In the genomic region with DNA sequence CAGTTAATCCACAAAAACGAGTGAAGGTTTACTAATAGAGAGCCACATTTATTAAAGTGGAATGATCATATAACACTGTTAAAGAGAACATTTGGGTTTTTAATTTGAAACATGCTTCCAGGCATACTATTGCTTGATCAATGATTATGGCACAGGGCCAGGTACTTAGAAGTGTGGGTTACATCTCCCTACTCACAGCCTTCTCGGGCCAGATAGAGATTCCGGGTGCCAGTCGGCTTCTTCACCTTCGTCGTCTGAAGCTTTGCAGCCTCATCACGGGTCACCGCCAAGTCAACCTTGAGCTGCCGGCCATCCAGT, we compare ENCODE assay signal across 25 cellular contexts. TPM values are rescaled to one million over a fixed set of nuclear protein-coding genes. Genes with fewer than 3 reads are reported as not detected.
DNase-seq lines count a peak whose midpoint lies in the region; ATAC-seq, FAIRE-seq and TF ChIP-seq lines count a peak whose summit lies in the region.
"Had no signal": no experiment of that assay in that cellular context is flagged by ENCODE, and none has a peak within 500 bp of the region (broad histone marks: within the 10 kb centered on the region; RNA-seq: fewer than 3 reads in every experiment).

No MANE protein-coding gene starts in this region.

- CTCF ChIA-PET in K562 (lab: Yijun Ruan, JAX; ENCODE audit: low intra/inter-chr PET ratio), result no interaction called here

- TF ChIP-seq CTCF in left ventricle myocardium inferior (IDR thresholded peaks at IDR 0.05; ENCODE audit: borderline replicate concordance) (no peak), K562 (IDR thresholded peaks at IDR 0.05 in 2 of 3, conservative IDR thresholded peaks at IDR 0.05 in 1 of 3; ENCODE audit: insufficient read depth in 2 of 3, low read depth in 1 of 3, low read length in 3 of 3) (no peak), nephron progenitor cell (IDR thresholded peaks at IDR 0.05) (no peak), tibial artery (IDR thresholded peaks at IDR 0.05) (no peak)

- no peaks in the 10 kb centered on the region for H3K9me1 ChIP-seq in K562 (ENCODE audit: control insufficient read depth, insufficient read depth, low read length)

- H3K9me3 Mint-ChIP-seq in nephron progenitor cell, result no peaks in the 10 kb centered on the region
- H3K9me3 Mint-ChIP-seq: CD4-positive, CD25-positive, alpha-beta regulatory T cell; GM23338; IgD-negative memory B cell had no signal

- TF ChIP-seq POLR2A in K562 (conservative IDR thresholded peaks at IDR 0.05), result no peak

- H3K27ac Mint-ChIP-seq in nephron progenitor cell, result peak overlapping the region; percentile 59
- H3K27ac Mint-ChIP-seq: GM23338, IgD-negative memory B cell had no signal

- POLR2A ChIA-PET in K562 (lab: Yijun Ruan, JAX), result interaction anchor here (0.6 to 1.3 kb wide), 3 partner anchors 10 to 1064 kb away, joined by 3 read pairs; a partner anchor contains a TSS

- H3K4me1 Mint-ChIP-seq in nephron progenitor cell, result peaks cover 19% of the 10 kb centered on the region
- H3K4me1 Mint-ChIP-seq: GM23338, IgD-negative memory B cell had no signal

- FAIRE-seq in K562 (lab: Jason Lieb, UNC), result no peak
- FAIRE-seq: GM12878, RCC 7860 had no signal

- TF ChIP-seq EP300 in K562 (IDR thresholded peaks at IDR 0.05; ENCODE audit: low read length), result no peak

- H3K9ac ChIP-seq in K562 (ENCODE audit: insufficient read depth in 1 of 2, low read depth in 2 of 2, low read length in 2 of 2), result no peak overlapping the region; a peak in 1 of 4 replicates

- intact Hi-C loops in left ventricle myocardium inferior (cut with micrococcal nuclease), result no loop called here
- intact Hi-C loops in left cardiac atrium (cut with DNase I), result no loop called here
- intact Hi-C loops in K562 (cut with micrococcal nuclease), result loop anchor here (5.0 kb wide), 2 partner anchors 87 to 107 kb away; no protein-coding TSS in a partner anchor
- intact Hi-C loops in tibial artery (cut with DNase I; ENCODE audit: low total_unique reads), result no loop called here

- no peaks in the 10 kb centered on the region for H4K20me1 ChIP-seq in K562 (replicated peaks; ENCODE audit: control insufficient read depth, insufficient read depth, low read length)

- no peak overlapping the region for H3K4me3 ChIP-seq in left ventricle myocardium inferior
- no peak overlapping the region for H3K4me3 ChIP-seq in K562
- H3K4me3 ChIP-seq in tibial artery, result no peak overlapping the region
- H3K4me3 ChIP-seq: GM12878, GM23338, HAP-1 had no signal

- WGBS in K562 (ENCODE audit: insufficient coverage, low coverage, missing lambda C conversion rate), result 87% methylated on average over 9 of the region's 9 CpGs

- no peak overlapping the region for H2AFZ ChIP-seq in K562 (ENCODE audit: low read depth, low read length)
- H2AFZ ChIP-seq: GM23338 had no signal

- in situ Hi-C loops in K562 (cut with MboI), result no loop called here

- peaks cover 71% of the 10 kb centered on the region for H3K36me3 Mint-ChIP-seq in nephron progenitor cell (ENCODE audit: low read depth)

- DNase-seq in left ventricle myocardium inferior (no peak), left cardiac atrium (no peak), K562 (ENCODE audit: extremely low read depth in 1 of 4, low spot score in 3 of 4) (no peak), nephron progenitor cell (no peak), tibial artery (no peak), NCI-H128 (lab: John Stamatoyannopoulos, UW; ENCODE audit: unreplicated experiment) (no peak)
- no peak for DNase-seq in stimulated activated CD4-positive, alpha-beta T cell treated with anti-CD3 and anti-CD28 coated beads, Interleukin-15, amount 100 ng/mL, for 24 hours
- DNase-seq: CD4-positive, CD25-positive, alpha-beta regulatory T cell; DND-41; Karpas-422; MV-4-11; NCI-H1105 treated with DMSO at 0.1 percent for 48 hours; NCI-H1694; NCI-H2081; NCI-H2171; NCI-H446; NCI-H526; OCI-M1; SHP77 had no signal

- H3K27ac ChIP-seq in left ventricle myocardium inferior (replicated peaks) (peak overlapping the region; percentile 79), K562 (ENCODE audit: extremely low read depth, low read depth, low read length) (no peak overlapping the region), tibial artery (peak overlapping the region; percentile 1 to 47)

- peaks cover 93% of the 10 kb centered on the region for H3K36me3 ChIP-seq in left ventricle myocardium inferior
- H3K36me3 ChIP-seq in K562 (ENCODE audit: control insufficient read depth, insufficient read depth, low read length), result peaks cover 97% of the 10 kb centered on the region
- H3K36me3 ChIP-seq in tibial artery, result peaks cover 62 to 98% (median 94%) of the 10 kb centered on the region in 3 donors

- ATAC-seq in left cardiac atrium (no peak), K562 (no peak)
- ATAC-seq: GM12878, GM23338 had no signal

- H3K4me1 ChIP-seq in left ventricle myocardium inferior (peaks cover 32% of the 10 kb centered on the region), K562 (replicated peaks in 1 of 2; ENCODE audit: control insufficient read depth in 2 of 2, insufficient read depth in 2 of 2, low read length in 2 of 2) (no peaks in the 10 kb centered on the region), tibial artery (peaks cover 0 to 3% (median 0%) of the 10 kb centered on the region in 4 donors)
- H3K4me1 ChIP-seq: HAP-1 had no signal

- H3K4me2 ChIP-seq in K562 (ENCODE audit: insufficient read depth, low read length), result no peak overlapping the region
- H3K4me2 ChIP-seq: GM23338 had no signal

- H3K9me3 ChIP-seq in left ventricle myocardium inferior (replicated peaks) (no peaks in the 10 kb centered on the region), K562 (replicated peaks; ENCODE audit: control insufficient read depth, insufficient read depth, low read depth, low read length) (no peaks in the 10 kb centered on the region), tibial artery (no peaks in the 10 kb centered on the region)
- H3K9me3 ChIP-seq: HAP-1 had no signal

- H3K79me2 ChIP-seq in K562 (ENCODE audit: control insufficient read depth, insufficient read depth, low read length), result no peaks in the 10 kb centered on the region

- H3K27me3 ChIP-seq in left ventricle myocardium inferior (ENCODE audit: low read depth), result no peaks in the 10 kb centered on the region
- H3K27me3 ChIP-seq in K562 (ENCODE audit: control insufficient read depth in 2 of 2, insufficient read depth in 2 of 2, low read length in 2 of 2), result no peaks in the 10 kb centered on the region
- no peaks in the 10 kb centered on the region for H3K27me3 ChIP-seq in tibial artery

- no TSS peak for BruUV-seq in K562 (replicated peaks; lab: Mats Ljungman, UMichigan)

- no peaks in the 10 kb centered on the region for H3K27me3 Mint-ChIP-seq in nephron progenitor cell (ENCODE audit: low read depth, poor library complexity)
- H3K27me3 Mint-ChIP-seq: CD4-positive, CD25-positive, alpha-beta regulatory T cell; IgD-negative memory B cell had no signal

- no peak overlapping the region for H3K4me3 Mint-ChIP-seq in nephron progenitor cell
- H3K4me3 Mint-ChIP-seq: CD4-positive, CD25-positive, alpha-beta regulatory T cell; GM23338; IgD-negative memory B cell had no signal

- no peak for TF ChIP-seq RAD21 in K562 (CRISPR knock-in tag; conservative IDR thresholded peaks at IDR 0.05 in 1 of 2, IDR thresholded peaks at IDR 0.05 in 1 of 2)

RNA-seq across cellular contexts. Expression of a gene that starts 19.4 kb away (rescaled TPM):
- total RNA-seq in left ventricle myocardium inferior, result 35.7 TPM
- total RNA-seq in left cardiac atrium, result 10 to 100 TPM; 25.4 to 33.9 TPM
- 118 and 308 TPM in 2 replicates for total RNA-seq in K562 (2011; cell fraction: chromatin; rRNA removed; ENCODE audit: low replicate concordance)
- total RNA-seq in K562 (2011; cell fraction: nucleolus; rRNA removed), result 64.4 and 65.7 TPM in 2 replicates
- 89.0 and 98.2 TPM in 2 replicates for total RNA-seq in K562 (2011; cell fraction: nucleoplasm; rRNA removed)
- 123 and 127 TPM in 2 replicates for total RNA-seq in K562 (2014; rRNA removed)
- total RNA-seq in K562 (2014; rRNA removed; fragmentation: Illumina TruSeq; extraction: Trizol), result 138 and 165 TPM in 2 replicates
- 128 and 141 TPM in 2 replicates for total RNA-seq in K562 (2015; rRNA removed; fragmentation: Illumina TruSeq; extraction: Trizol)
- 146 and 157 TPM in 2 replicates for total RNA-seq in K562 (2021)
- 74.9 and 112 TPM in 2 replicates for polyA plus RNA-seq in K562 (2011; rRNA removed)
- polyA plus RNA-seq in K562 (2011; cell fraction: cytosol; rRNA removed), result 24.3 and 28.4 TPM in 2 replicates
- polyA plus RNA-seq in K562 (2011; cell fraction: nucleus; rRNA removed), result 226 and 227 TPM in 2 replicates
- polyA plus RNA-seq in K562 (2012), result 70.1 and 117 TPM in 2 replicates
- polyA plus RNA-seq in K562 (2014; fragmentation: Illumina TruSeq; extraction: Trizol), result 133 and 148 TPM in 2 replicates
- polyA plus RNA-seq in K562 (2014; fragmentation: Nextera tagmentation; extraction: Ambion mirVana), result 100 to 1,000 TPM in 1 of 2 experiments, 10 to 100 TPM in 1; 65.8 to 122 TPM
- 139 and 213 TPM in 2 replicates for polyA plus RNA-seq in K562 (2014; rRNA removed)
- 67.2 and 67.5 TPM in 2 replicates for polyA minus RNA-seq in K562 (2011; rRNA and poly(A)+ RNA removed)
- 37.2 and 38.0 TPM in 2 replicates for polyA minus RNA-seq in K562 (2011; cell fraction: cytosol; rRNA and poly(A)+ RNA removed)
- polyA minus RNA-seq in K562 (2011; cell fraction: nucleus; rRNA and poly(A)+ RNA removed), result 31.8 and 54.4 TPM in 2 replicates

RNA-seq across cellular contexts. Expression of a gene that starts 37.2 kb away (rescaled TPM):
- total RNA-seq in left ventricle myocardium inferior (1.6 TPM), left cardiac atrium (1 to 10 TPM; 1.8 to 7.1 TPM), K562 (2014; rRNA removed) (0.04 TPM in 1 of 2 replicates, not detected in the other), K562 (2014; rRNA removed; fragmentation: Illumina TruSeq; extraction: Trizol) (not detected in 2 replicates), K562 (2015; rRNA removed; fragmentation: Illumina TruSeq; extraction: Trizol) (not detected in 2 replicates), K562 (2021) (not detected in 2 replicates)
- total RNA-seq in K562 (2011; cell fraction: chromatin; rRNA removed; ENCODE audit: low replicate concordance), result 0.16 TPM in 1 of 2 replicates, not detected in the other
- not detected in 2 replicates for total RNA-seq in K562 (2011; cell fraction: nucleolus; rRNA removed)
- total RNA-seq in K562 (2011; cell fraction: nucleoplasm; rRNA removed), result not detected in 2 replicates
- polyA plus RNA-seq in K562 (2011; rRNA removed) (0.09 TPM in 1 of 2 replicates, not detected in the other), K562 (2014; fragmentation: Illumina TruSeq; extraction: Trizol) (not detected in 2 replicates), K562 (2014; fragmentation: Nextera tagmentation; extraction: Ambion mirVana) (not detected), K562 (2014; rRNA removed) (not detected in 2 replicates)
- 0.09 and 0.19 TPM in 2 replicates for polyA plus RNA-seq in K562 (2011; cell fraction: cytosol; rRNA removed)
- polyA plus RNA-seq in K562 (2011; cell fraction: nucleus; rRNA removed), result 0.24 and 0.48 TPM in 2 replicates
- polyA plus RNA-seq in K562 (2012), result not detected in 2 replicates
- polyA minus RNA-seq in K562 (2011; rRNA and poly(A)+ RNA removed), result not detected in 2 replicates
- polyA minus RNA-seq in K562 (2011; cell fraction: cytosol; rRNA and poly(A)+ RNA removed), result not detected in 2 replicates
- polyA minus RNA-seq in K562 (2011; cell fraction: nucleus; rRNA and poly(A)+ RNA removed), result not detected in 2 replicates
- total RNA-seq: GM12878, M059J had no signal
- polyA plus RNA-seq: GM12878 had no signal
